ENCODE assay signal across 9 cellular contexts in genomic region chr4:173074501-173074946, GRCh38.
DNase-seq lines count a peak whose midpoint lies in the region; ATAC-seq and TF ChIP-seq lines count a peak whose summit lies in the region.
"Had no signal": no experiment of that assay in that cellular context is flagged by ENCODE, and none has a peak within 500 bp of the region (broad histone marks: within the 10 kb centered on the region; RNA-seq: fewer than 3 reads in every experiment).

No MANE protein-coding gene starts in this region.

- H3K9me3 ChIP-seq in mucosa of descending colon = peaks cover 6% of the 10 kb centered on the region

- H3K4me1 ChIP-seq in mucosa of descending colon (ENCODE audit: low read depth) = peaks cover 4% of the 10 kb centered on the region
- H3K4me1 ChIP-seq: tibial artery had no signal

- no peaks in the 10 kb centered on the region for H3K36me3 ChIP-seq in mucosa of descending colon (ENCODE audit: low read depth)
- H3K36me3 ChIP-seq: tibial artery had no signal

- DNase-seq in ELR (ENCODE audit: low read depth) (peak; percentile 61), MV-4-11 (lab: John Stamatoyannopoulos, UW) (peak; percentile 95), brain pericyte (ENCODE audit: low read depth, low spot score) (peak; percentile 82), mucosa of descending colon (no peak)
- no peak for DNase-seq in activated CD4-positive, alpha-beta T cell treated with anti-CD3 and anti-CD28 coated beads, Interleukin-2, amount 50 U/mL, for 4 hours
- DNase-seq: tibial artery had no signal

- ATAC-seq in mucosa of descending colon = peak; percentile 61
- no peak for ATAC-seq in HG03342 (IDR thresholded peaks at IDR 0.05; ENCODE audit: unreplicated experiment)
- no peak for ATAC-seq in HG02970 (IDR thresholded peaks at IDR 0.05; ENCODE audit: low FRiP score, unreplicated experiment)
- ATAC-seq in HG03095 (IDR thresholded peaks at IDR 0.05; ENCODE audit: unreplicated experiment) = no peak

- H3K4me3 ChIP-seq in mucosa of descending colon = no peak overlapping the region
- H3K4me3 ChIP-seq: tibial artery had no signal

- no peak for TF ChIP-seq CTCF in mucosa of descending colon (IDR thresholded peaks at IDR 0.05)

- intact Hi-C loops in mucosa of descending colon (cut with DNase I, micrococcal nuclease) = no loop called here

Comparison
In these comparisons a context has a peak if more than half of its experiments do, and no peak if none do; other contexts are left out.
1. DNase-seq: peak in ELR (single experiment), MV-4-11 (single experiment) and brain pericyte (single experiment); none in mucosa of descending colon (0 of 3) and activated CD4-positive, alpha-beta T cell treated with anti-CD3 and anti-CD28 coated beads, Interleukin-2, amount 50 U/mL, for 4 hours (0 of 2).